1 cellular context compared by ENCODE assay signal in genomic region chr21:36479415-36480402, GRCh38.
TF ChIP-seq lines count a peak whose summit lies in the region.

A gene with protein sequence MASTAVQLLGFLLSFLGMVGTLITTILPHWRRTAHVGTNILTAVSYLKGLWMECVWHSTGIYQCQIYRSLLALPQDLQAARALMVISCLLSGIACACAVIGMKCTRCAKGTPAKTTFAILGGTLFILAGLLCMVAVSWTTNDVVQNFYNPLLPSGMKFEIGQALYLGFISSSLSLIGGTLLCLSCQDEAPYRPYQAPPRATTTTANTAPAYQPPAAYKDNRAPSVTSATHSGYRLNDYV (minus strand): TSS chr21:36480122. CDS start chr21:36461695, 18,427 bp downstream.

TF ChIP-seq in H1, 55 proteins besides CTCF, POLR2A, EP300 and RAD21:
- TF ChIP-seq NRF1 (IDR thresholded peaks at IDR 0.05; ENCODE audit: low read depth, low read length) (no peak), ZNF274 (IDR thresholded peaks at IDR 0.05; ENCODE audit: borderline replicate concordance, extremely low read depth, low read length) (no peak), SP4 (IDR thresholded peaks at IDR 0.05; ENCODE audit: low read length) (no peak), YY1 (IDR thresholded peaks at IDR 0.05; ENCODE audit: low read depth, low read length) (no peak), GABPA (IDR thresholded peaks at IDR 0.05; ENCODE audit: borderline replicate concordance, insufficient read depth, low read length) (no peak), BRCA1 (IDR thresholded peaks at IDR 0.05; ENCODE audit: low read depth, low read length) (no peak), CTBP2 (IDR thresholded peaks at IDR 0.05; ENCODE audit: borderline replicate concordance, insufficient read depth, insufficient read length, low read length) (no peak), EGR1 (IDR thresholded peaks at IDR 0.05; ENCODE audit: borderline replicate concordance, low read depth, low read length) (no peak), BCL11A (IDR thresholded peaks at IDR 0.05; ENCODE audit: low read depth in 2 of 2, low read length in 2 of 2) (no peak), TEAD4 (IDR thresholded peaks at IDR 0.05; ENCODE audit: low read depth, low read length) (no peak), MAFK (IDR thresholded peaks at IDR 0.05; ENCODE audit: low read depth, low read length) (no peak), ASH2L (IDR thresholded peaks at IDR 0.05; ENCODE audit: low read length) (no peak)
